In the genomic region with DNA sequence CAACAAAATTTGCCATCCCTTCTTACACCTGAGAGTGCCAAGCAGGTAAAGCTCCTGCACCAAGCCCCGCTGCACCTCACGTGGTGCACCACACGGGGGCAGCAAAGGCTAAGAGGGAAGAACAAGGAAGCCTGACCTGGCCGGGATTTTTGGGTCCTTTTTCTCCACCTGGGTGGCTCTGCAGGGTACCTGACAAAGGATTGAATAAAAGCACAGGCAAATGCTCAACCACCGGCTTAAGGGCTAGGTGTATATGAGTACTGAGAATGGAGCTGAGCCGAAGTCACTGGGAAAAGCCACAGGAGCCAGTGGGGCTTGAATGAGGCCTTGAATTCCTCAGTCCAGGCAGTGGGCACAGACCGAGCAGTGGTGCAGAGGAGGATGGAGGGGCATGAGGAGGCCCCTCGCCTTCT, we compare ENCODE assay signal across 9 cellular contexts. TPM values are rescaled to one million over a fixed set of nuclear protein-coding genes. Genes with fewer than 3 reads are reported as not detected.
A peak's percentile ranks its signal among the peaks of the same experiment; 100 is the strongest.
DNase-seq lines count a peak whose midpoint lies in the region; ATAC-seq and TF ChIP-seq lines count a peak whose summit lies in the region.
"Had no signal": no experiment of that assay in that cellular context is flagged by ENCODE, and none has a peak within 500 bp of the region (broad histone marks: within the 10 kb centered on the region; RNA-seq: fewer than 3 reads in every experiment).

No MANE protein-coding gene starts in this region.

- H3K4me3 ChIP-seq in GM12864 (ENCODE audit: low read depth, low read length): no peak overlapping the region
- H3K4me3 ChIP-seq in PC-9: no peak overlapping the region
- no peak overlapping the region for H3K4me3 ChIP-seq in ovary
- no peak overlapping the region for H3K4me3 ChIP-seq in aorta (ENCODE audit: low read length in 2 of 2)

- DNase-seq in GM12864 (ENCODE audit: low read depth) (peak; percentile 38), HuH-7.5 (ENCODE audit: low spot score) (peak; percentile 59), PC-9 (peak; percentile 76 to 90), germinal center (ENCODE audit: low spot score) (peak; percentile 44), ovary (peak; percentile 42 to 77 (median 66)), aorta (peak; percentile 65 to 88)
- DNase-seq in activated T-helper 2 cell treated with anti-CD3 and anti-CD28 coated beads, Interferon-gamma antibody, Interleukin-2, Interleukin-4, amounts not matched to agents 10 μg/mL and 5 μg/mL and 100 μg/mL, durations not matched to agents 14 hours and 24 hours and 36 hours (ENCODE audit: low spot score): peak; percentile 63

- H3K4me1 ChIP-seq in PC-9 (replicated peaks; ENCODE audit: insufficient read depth): no peaks in the 10 kb centered on the region
- no peaks in the 10 kb centered on the region for H3K4me1 ChIP-seq in ovary (ENCODE audit: insufficient read depth)
- H3K4me1 ChIP-seq in aorta (ENCODE audit: control insufficient read depth in 1 of 2, insufficient read depth in 2 of 2, low read length in 2 of 2): no peaks in the 10 kb centered on the region

- H3K9me2 ChIP-seq in PC-9 (ENCODE audit: insufficient read depth): no peaks in the 10 kb centered on the region

- H3K79me2 ChIP-seq in PC-9 (ENCODE audit: low read depth): no peaks in the 10 kb centered on the region

- no peak for TF ChIP-seq EP300 in ovary (IDR thresholded peaks at IDR 0.05)

- no peaks in the 10 kb centered on the region for H3K36me3 Mint-ChIP-seq in activated T-helper 2 cell treated with anti-CD3 and anti-CD28 coated beads, Interferon-gamma antibody, Interleukin-2, Interleukin-4, amounts not matched to agents 10 μg/mL and 5 μg/mL and 100 μg/mL, durations not matched to agents 14 hours and 24 hours and 36 hours (ENCODE audit: low read depth)
- H3K36me3 Mint-ChIP-seq: activated naive CD8-positive, alpha-beta T cell had no signal

- H3K27me3 Mint-ChIP-seq in activated T-helper 2 cell treated with anti-CD3 and anti-CD28 coated beads, Interferon-gamma antibody, Interleukin-2, Interleukin-4, amounts not matched to agents 10 μg/mL and 5 μg/mL and 100 μg/mL, durations not matched to agents 14 hours and 24 hours and 36 hours (ENCODE audit: low read depth): peaks cover 2% of the 10 kb centered on the region

- intact Hi-C loops in PC-9 (cut with micrococcal nuclease; ENCODE audit: unreplicated experiment) (loop anchor here (1.0 to 10.0 kb wide), 5 partner anchors 62 to 333 kb away; no protein-coding TSS in a partner anchor), ovary (cut with DNase I) (loop anchor here (2.0 to 5.0 kb wide), 2 partner anchors 51 kb away; no protein-coding TSS in a partner anchor), aorta (cut with DNase I) (loop anchor here in 1 of 2 donors (2.0 kb wide), 1 partner anchor 51 kb away; no protein-coding TSS in a partner anchor)
- intact Hi-C loops in activated T-helper 2 cell treated with anti-CD3 and anti-CD28 coated beads, Interferon-gamma antibody, Interleukin-2, Interleukin-4, amounts not matched to agents 10 μg/mL and 5 μg/mL and 100 μg/mL, durations not matched to agents 14 hours and 24 hours and 36 hours (cut with micrococcal nuclease): no loop called here

- H3K36me3 ChIP-seq in PC-9 (ENCODE audit: low read depth) (no peaks in the 10 kb centered on the region), ovary (no peaks in the 10 kb centered on the region), aorta (ENCODE audit: control insufficient read depth in 1 of 2, insufficient read depth in 2 of 2, low read length in 1 of 2) (no peaks in the 10 kb centered on the region)

- H3K27ac Mint-ChIP-seq in activated T-helper 2 cell treated with anti-CD3 and anti-CD28 coated beads, Interferon-gamma antibody, Interleukin-2, Interleukin-4, amounts not matched to agents 10 μg/mL and 5 μg/mL and 100 μg/mL, durations not matched to agents 14 hours and 24 hours and 36 hours: no peak overlapping the region
- H3K27ac Mint-ChIP-seq: activated naive CD8-positive, alpha-beta T cell had no signal

- H3K9me3 ChIP-seq in PC-9 (ENCODE audit: insufficient read depth, low read depth) (no peaks in the 10 kb centered on the region), ovary (no peaks in the 10 kb centered on the region), aorta (ENCODE audit: control insufficient read depth, low read length) (no peaks in the 10 kb centered on the region)

- no peak for TF ChIP-seq POLR2A in ovary (IDR thresholded peaks at IDR 0.05)

- CTCF ChIA-PET in PC-9 (lab: Charles Lee): interaction anchor here (1.2 to 1.6 kb wide), 2 partner anchors 66 to 132 kb away, joined by 3 to 6 read pairs; no protein-coding TSS in a partner anchor

- H3F3A ChIP-seq in PC-9 (ENCODE audit: insufficient read depth, low read depth): no peaks in the 10 kb centered on the region

- POLR2A ChIA-PET in PC-9 (lab: Charles Lee; ENCODE audit: unreplicated experiment): no interaction called here

- ATAC-seq in aorta (ENCODE audit: low FRiP score): peak; percentile 71
- no peak for ATAC-seq in GM21447 (IDR thresholded peaks at IDR 0.05; ENCODE audit: unreplicated experiment)

- peaks cover under 1% of the 10 kb centered on the region for H3K4me1 Mint-ChIP-seq in activated T-helper 2 cell treated with anti-CD3 and anti-CD28 coated beads, Interferon-gamma antibody, Interleukin-2, Interleukin-4, amounts not matched to agents 10 μg/mL and 5 μg/mL and 100 μg/mL, durations not matched to agents 14 hours and 24 hours and 36 hours (ENCODE audit: low read depth)

- H3K27me3 ChIP-seq in PC-9 (ENCODE audit: insufficient read depth, low read depth): no peaks in the 10 kb centered on the region
- H3K27me3 ChIP-seq in ovary: no peaks in the 10 kb centered on the region
- no peaks in the 10 kb centered on the region for H3K27me3 ChIP-seq in aorta (ENCODE audit: control insufficient read depth in 1 of 2, insufficient read depth in 2 of 2, low read length in 1 of 2)

- H3K9me3 Mint-ChIP-seq in activated T-helper 2 cell treated with anti-CD3 and anti-CD28 coated beads, Interferon-gamma antibody, Interleukin-2, Interleukin-4, amounts not matched to agents 10 μg/mL and 5 μg/mL and 100 μg/mL, durations not matched to agents 14 hours and 24 hours and 36 hours: no peaks in the 10 kb centered on the region

- H3K4me3 Mint-ChIP-seq in activated T-helper 2 cell treated with anti-CD3 and anti-CD28 coated beads, Interferon-gamma antibody, Interleukin-2, Interleukin-4, amounts not matched to agents 10 μg/mL and 5 μg/mL and 100 μg/mL, durations not matched to agents 14 hours and 24 hours and 36 hours (ENCODE audit: low read depth): no peak overlapping the region
- H3K4me3 Mint-ChIP-seq: activated naive CD8-positive, alpha-beta T cell had no signal

- TF ChIP-seq CTCF in GM12864 (IDR thresholded peaks at IDR 0.05; ENCODE audit: low read depth, low read length, missing control alignments) (peak; percentile 93), PC-9 (conservative IDR thresholded peaks at IDR 0.05) (peak; percentile 100), ovary (IDR thresholded peaks at IDR 0.05) (peak; percentile 53 to 58 (median 56))

- H4K20me1 ChIP-seq in PC-9 (ENCODE audit: insufficient read depth): no peaks in the 10 kb centered on the region

- no peak overlapping the region for H3K4me2 ChIP-seq in PC-9

- BruUV-seq in PC-9 (replicated peaks; lab: Mats Ljungman, UMichigan): no TSS peak

- no peak overlapping the region for H3K27ac ChIP-seq in PC-9
- H3K27ac ChIP-seq in ovary: no peak overlapping the region
- H3K27ac ChIP-seq in aorta (ENCODE audit: low read depth in 1 of 2, low read length in 2 of 2): no peak overlapping the region

- 29 to 35% (median 34%) methylated on average over 8 of the region's 8 CpGs for WGBS in ovary, 3 donors
- WGBS in aorta, 2 donors: 20 to 26% methylated on average over 8 of the region's 8 CpGs

- no peak overlapping the region for H2AFZ ChIP-seq in PC-9

RNA-seq across cellular contexts. Expression of a gene that starts 36.4 kb away (rescaled TPM):
- total RNA-seq in PC-9 (2021) (3.6 and 4.1 TPM in 2 replicates), ovary (1 to 10 TPM; 3.0 to 9.1 (median 6.7) TPM), aorta (1 to 10 TPM; 5.1 to 6.0 TPM)
- 12.6 and 13.0 TPM in 2 replicates for total RNA-seq in activated T-helper 2 cell treated with anti-CD3 and anti-CD28 coated beads, Interferon-gamma antibody, Interleukin-2, Interleukin-4, amounts not matched to agents 10 μg/mL and 5 μg/mL and 100 μg/mL, durations not matched to agents 14 hours and 24 hours and 36 hours
- polyA plus RNA-seq in ovary (1 to 10 TPM; 3.6 to 6.2 TPM), aorta (1 to 10 TPM in 1 of 2 donors, under 1 TPM in 1; 0.63 to 1.3 TPM)
